In the genomic region with DNA sequence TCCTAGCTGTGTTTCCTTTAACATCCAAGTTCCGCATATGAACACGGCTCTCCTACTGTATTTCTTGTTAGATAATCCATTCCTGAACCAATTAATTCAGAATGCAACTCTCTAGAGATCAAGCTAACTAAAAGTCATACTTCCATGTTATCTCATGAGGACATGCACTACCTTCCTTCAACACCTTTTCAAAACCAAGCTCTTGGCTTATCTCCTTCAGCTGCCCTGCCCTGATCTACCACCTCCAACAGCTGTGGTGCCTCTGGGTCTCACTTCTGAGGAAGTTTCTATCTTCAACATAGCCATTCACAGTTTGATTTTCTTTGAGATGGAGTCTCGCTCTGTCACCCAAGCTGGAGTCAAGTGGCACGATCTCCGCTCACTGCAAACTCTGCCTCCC, we compare ENCODE assay signal across 1 cellular context.
TF ChIP-seq lines count a peak whose summit lies in the region.

No MANE protein-coding gene starts in this region.

TF ChIP-seq in K562, 482 proteins besides CTCF, POLR2A, EP300 and RAD21 (continued from another document):
- TF ChIP-seq, protein P1, sequence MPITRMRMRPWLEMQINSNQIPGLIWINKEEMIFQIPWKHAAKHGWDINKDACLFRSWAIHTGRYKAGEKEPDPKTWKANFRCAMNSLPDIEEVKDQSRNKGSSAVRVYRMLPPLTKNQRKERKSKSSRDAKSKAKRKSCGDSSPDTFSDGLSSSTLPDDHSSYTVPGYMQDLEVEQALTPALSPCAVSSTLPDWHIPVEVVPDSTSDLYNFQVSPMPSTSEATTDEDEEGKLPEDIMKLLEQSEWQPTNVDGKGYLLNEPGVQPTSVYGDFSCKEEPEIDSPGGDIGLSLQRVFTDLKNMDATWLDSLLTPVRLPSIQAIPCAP (CRISPR knock-in tag; IDR thresholded peaks at IDR 0.05; ENCODE audit: borderline replicate concordance) = no peak
- no peak for TF ChIP-seq ZNF551 (CRISPR knock-in tag; IDR thresholded peaks at IDR 0.05)
- no peak for TF ChIP-seq IRF2 (CRISPR knock-in tag; IDR thresholded peaks at IDR 0.05)
- 0 out of 2 replicates have a peak, but pooled peaks have one; percentile 24 for TF ChIP-seq PML (IDR thresholded peaks at IDR 0.05; ENCODE audit: low read length)
- TF ChIP-seq, protein P2, sequence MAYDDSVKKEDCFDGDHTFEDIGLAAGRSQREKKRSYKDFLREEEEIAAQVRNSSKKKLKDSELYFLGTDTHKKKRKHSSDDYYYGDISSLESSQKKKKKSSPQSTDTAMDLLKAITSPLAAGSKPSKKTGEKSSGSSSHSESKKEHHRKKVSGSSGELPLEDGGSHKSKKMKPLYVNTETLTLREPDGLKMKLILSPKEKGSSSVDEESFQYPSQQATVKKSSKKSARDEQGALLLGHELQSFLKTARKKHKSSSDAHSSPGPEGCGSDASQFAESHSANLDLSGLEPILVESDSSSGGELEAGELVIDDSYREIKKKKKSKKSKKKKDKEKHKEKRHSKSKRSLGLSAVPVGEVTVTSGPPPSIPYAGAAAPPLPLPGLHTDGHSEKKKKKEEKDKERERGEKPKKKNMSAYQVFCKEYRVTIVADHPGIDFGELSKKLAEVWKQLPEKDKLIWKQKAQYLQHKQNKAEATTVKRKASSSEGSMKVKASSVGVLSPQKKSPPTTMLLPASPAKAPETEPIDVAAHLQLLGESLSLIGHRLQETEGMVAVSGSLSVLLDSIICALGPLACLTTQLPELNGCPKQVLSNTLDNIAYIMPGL (CRISPR knock-in tag; IDR thresholded peaks at IDR 0.05) = no peak
- TF ChIP-seq BDP1 (IDR thresholded peaks at IDR 0.05; ENCODE audit: insufficient read depth, insufficient read length) = no peak
- TF ChIP-seq, protein P3, sequence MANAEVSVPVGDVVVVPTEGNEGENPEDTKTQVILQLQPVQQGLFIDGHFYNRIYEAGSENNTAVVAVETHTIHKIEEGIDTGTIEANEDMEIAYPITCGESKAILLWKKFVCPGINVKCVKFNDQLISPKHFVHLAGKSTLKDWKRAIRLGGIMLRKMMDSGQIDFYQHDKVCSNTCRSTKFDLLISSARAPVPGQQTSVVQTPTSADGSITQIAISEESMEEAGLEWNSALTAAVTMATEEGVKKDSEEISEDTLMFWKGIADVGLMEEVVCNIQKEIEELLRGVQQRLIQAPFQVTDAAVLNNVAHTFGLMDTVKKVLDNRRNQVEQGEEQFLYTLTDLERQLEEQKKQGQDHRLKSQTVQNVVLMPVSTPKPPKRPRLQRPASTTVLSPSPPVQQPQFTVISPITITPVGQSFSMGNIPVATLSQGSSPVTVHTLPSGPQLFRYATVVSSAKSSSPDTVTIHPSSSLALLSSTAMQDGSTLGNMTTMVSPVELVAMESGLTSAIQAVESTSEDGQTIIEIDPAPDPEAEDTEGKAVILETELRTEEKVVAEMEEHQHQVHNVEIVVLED (CRISPR knock-in tag; IDR thresholded peaks at IDR 0.05) = no peak
- TF ChIP-seq ZNF75A (CRISPR knock-in tag; IDR thresholded peaks at IDR 0.05) = no peak
- peak; percentile 76 for TF ChIP-seq TEAD4 (IDR thresholded peaks at IDR 0.05; ENCODE audit: low read length)
- no peak for TF ChIP-seq TEAD4 (CRISPR knock-in tag; IDR thresholded peaks at IDR 0.05; ENCODE audit: borderline replicate concordance)
- TF ChIP-seq NFYB (IDR thresholded peaks at IDR 0.05; ENCODE audit: extremely low read depth, insufficient read length) = no peak
- no peak for TF ChIP-seq ARNT (IDR thresholded peaks at IDR 0.05)
- TF ChIP-seq, protein P4, sequence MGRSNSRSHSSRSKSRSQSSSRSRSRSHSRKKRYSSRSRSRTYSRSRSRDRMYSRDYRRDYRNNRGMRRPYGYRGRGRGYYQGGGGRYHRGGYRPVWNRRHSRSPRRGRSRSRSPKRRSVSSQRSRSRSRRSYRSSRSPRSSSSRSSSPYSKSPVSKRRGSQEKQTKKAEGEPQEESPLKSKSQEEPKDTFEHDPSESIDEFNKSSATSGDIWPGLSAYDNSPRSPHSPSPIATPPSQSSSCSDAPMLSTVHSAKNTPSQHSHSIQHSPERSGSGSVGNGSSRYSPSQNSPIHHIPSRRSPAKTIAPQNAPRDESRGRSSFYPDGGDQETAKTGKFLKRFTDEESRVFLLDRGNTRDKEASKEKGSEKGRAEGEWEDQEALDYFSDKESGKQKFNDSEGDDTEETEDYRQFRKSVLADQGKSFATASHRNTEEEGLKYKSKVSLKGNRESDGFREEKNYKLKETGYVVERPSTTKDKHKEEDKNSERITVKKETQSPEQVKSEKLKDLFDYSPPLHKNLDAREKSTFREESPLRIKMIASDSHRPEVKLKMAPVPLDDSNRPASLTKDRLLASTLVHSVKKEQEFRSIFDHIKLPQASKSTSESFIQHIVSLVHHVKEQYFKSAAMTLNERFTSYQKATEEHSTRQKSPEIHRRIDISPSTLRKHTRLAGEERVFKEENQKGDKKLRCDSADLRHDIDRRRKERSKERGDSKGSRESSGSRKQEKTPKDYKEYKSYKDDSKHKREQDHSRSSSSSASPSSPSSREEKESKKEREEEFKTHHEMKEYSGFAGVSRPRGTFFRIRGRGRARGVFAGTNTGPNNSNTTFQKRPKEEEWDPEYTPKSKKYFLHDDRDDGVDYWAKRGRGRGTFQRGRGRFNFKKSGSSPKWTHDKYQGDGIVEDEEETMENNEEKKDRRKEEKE (IDR thresholded peaks at IDR 0.05; ENCODE audit: borderline replicate concordance in 1 of 2, control insufficient read depth in 1 of 2, low read depth in 2 of 2, low read length in 1 of 2) = no peak
- TF ChIP-seq PRPF4 (IDR thresholded peaks at IDR 0.05; ENCODE audit: insufficient read depth, low read depth, low read length, poor library complexity, severe bottlenecking) = no peak
- TF ChIP-seq ZNF41 (CRISPR knock-in tag; conservative IDR thresholded peaks at IDR 0.05) = no peak
- TF ChIP-seq, protein P5, sequence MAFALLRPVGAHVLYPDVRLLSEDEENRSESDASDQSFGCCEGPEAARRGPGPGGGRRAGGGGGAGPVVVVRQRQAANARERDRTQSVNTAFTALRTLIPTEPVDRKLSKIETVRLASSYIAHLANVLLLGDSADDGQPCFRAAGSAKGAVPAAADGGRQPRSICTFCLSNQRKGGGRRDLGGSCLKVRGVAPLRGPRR (CRISPR knock-in tag; IDR thresholded peaks at IDR 0.05) = no peak
- TF ChIP-seq CTBP1 (IDR thresholded peaks at IDR 0.05; ENCODE audit: borderline replicate concordance) = no peak
- no peak for TF ChIP-seq BRD4 (IDR thresholded peaks at IDR 0.05)
- no peak for TF ChIP-seq KLF13 (tag; IDR thresholded peaks at IDR 0.05; ENCODE audit: borderline replicate concordance, low read depth)
- peak; percentile 85 for TF ChIP-seq CBFA2T3 (IDR thresholded peaks at IDR 0.05)
- no peak for TF ChIP-seq MYC (IDR thresholded peaks at IDR 0.05; ENCODE audit: low read depth, low read length)
- TF ChIP-seq MYC (CRISPR knock-in tag; IDR thresholded peaks at IDR 0.05; ENCODE audit: borderline replicate concordance, low read depth) = no peak
- TF ChIP-seq, protein P6, sequence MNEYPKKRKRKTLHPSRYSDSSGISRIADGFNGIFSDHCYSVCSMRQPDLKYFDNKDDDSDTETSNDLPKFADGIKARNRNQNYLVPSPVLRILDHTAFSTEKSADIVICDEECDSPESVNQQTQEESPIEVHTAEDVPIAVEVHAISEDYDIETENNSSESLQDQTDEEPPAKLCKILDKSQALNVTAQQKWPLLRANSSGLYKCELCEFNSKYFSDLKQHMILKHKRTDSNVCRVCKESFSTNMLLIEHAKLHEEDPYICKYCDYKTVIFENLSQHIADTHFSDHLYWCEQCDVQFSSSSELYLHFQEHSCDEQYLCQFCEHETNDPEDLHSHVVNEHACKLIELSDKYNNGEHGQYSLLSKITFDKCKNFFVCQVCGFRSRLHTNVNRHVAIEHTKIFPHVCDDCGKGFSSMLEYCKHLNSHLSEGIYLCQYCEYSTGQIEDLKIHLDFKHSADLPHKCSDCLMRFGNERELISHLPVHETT (CRISPR knock-in tag; conservative IDR thresholded peaks at IDR 0.05 in 1 of 2, IDR thresholded peaks at IDR 0.05 in 1 of 2) = no peak
- TF ChIP-seq HLTF (IDR thresholded peaks at IDR 0.05) = no peak
- TF ChIP-seq, protein P7, sequence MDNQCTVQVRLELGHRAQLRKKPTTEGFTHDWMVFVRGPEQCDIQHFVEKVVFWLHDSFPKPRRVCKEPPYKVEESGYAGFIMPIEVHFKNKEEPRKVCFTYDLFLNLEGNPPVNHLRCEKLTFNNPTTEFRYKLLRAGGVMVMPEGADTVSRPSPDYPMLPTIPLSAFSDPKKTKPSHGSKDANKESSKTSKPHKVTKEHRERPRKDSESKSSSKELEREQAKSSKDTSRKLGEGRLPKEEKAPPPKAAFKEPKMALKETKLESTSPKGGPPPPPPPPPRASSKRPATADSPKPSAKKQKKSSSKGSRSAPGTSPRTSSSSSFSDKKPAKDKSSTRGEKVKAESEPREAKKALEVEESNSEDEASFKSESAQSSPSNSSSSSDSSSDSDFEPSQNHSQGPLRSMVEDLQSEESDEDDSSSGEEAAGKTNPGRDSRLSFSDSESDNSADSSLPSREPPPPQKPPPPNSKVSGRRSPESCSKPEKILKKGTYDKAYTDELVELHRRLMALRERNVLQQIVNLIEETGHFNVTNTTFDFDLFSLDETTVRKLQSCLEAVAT (IDR thresholded peaks at IDR 0.05) = no peak
- TF ChIP-seq TEAD1 (CRISPR knock-in tag; IDR thresholded peaks at IDR 0.05) = no peak
- TF ChIP-seq, protein P8, sequence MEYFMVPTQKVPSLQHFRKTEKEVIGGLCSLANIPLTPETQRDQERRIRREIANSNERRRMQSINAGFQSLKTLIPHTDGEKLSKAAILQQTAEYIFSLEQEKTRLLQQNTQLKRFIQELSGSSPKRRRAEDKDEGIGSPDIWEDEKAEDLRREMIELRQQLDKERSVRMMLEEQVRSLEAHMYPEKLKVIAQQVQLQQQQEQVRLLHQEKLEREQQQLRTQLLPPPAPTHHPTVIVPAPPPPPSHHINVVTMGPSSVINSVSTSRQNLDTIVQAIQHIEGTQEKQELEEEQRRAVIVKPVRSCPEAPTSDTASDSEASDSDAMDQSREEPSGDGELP (CRISPR knock-in tag; IDR thresholded peaks at IDR 0.05; ENCODE audit: borderline replicate concordance) = peak; percentile 45
- TF ChIP-seq ZNF699 (CRISPR knock-in tag; IDR thresholded peaks at IDR 0.05; ENCODE audit: insufficient replicate concordance) = no peak
- peak; percentile 60 for TF ChIP-seq NCOR1 (IDR thresholded peaks at IDR 0.05)
- TF ChIP-seq ZNF232 (CRISPR knock-in tag; IDR thresholded peaks at IDR 0.05) = no peak
- peak; percentile 76 for TF ChIP-seq CBFA2T2 (conservative IDR thresholded peaks at IDR 0.05)
- TF ChIP-seq, protein P9, sequence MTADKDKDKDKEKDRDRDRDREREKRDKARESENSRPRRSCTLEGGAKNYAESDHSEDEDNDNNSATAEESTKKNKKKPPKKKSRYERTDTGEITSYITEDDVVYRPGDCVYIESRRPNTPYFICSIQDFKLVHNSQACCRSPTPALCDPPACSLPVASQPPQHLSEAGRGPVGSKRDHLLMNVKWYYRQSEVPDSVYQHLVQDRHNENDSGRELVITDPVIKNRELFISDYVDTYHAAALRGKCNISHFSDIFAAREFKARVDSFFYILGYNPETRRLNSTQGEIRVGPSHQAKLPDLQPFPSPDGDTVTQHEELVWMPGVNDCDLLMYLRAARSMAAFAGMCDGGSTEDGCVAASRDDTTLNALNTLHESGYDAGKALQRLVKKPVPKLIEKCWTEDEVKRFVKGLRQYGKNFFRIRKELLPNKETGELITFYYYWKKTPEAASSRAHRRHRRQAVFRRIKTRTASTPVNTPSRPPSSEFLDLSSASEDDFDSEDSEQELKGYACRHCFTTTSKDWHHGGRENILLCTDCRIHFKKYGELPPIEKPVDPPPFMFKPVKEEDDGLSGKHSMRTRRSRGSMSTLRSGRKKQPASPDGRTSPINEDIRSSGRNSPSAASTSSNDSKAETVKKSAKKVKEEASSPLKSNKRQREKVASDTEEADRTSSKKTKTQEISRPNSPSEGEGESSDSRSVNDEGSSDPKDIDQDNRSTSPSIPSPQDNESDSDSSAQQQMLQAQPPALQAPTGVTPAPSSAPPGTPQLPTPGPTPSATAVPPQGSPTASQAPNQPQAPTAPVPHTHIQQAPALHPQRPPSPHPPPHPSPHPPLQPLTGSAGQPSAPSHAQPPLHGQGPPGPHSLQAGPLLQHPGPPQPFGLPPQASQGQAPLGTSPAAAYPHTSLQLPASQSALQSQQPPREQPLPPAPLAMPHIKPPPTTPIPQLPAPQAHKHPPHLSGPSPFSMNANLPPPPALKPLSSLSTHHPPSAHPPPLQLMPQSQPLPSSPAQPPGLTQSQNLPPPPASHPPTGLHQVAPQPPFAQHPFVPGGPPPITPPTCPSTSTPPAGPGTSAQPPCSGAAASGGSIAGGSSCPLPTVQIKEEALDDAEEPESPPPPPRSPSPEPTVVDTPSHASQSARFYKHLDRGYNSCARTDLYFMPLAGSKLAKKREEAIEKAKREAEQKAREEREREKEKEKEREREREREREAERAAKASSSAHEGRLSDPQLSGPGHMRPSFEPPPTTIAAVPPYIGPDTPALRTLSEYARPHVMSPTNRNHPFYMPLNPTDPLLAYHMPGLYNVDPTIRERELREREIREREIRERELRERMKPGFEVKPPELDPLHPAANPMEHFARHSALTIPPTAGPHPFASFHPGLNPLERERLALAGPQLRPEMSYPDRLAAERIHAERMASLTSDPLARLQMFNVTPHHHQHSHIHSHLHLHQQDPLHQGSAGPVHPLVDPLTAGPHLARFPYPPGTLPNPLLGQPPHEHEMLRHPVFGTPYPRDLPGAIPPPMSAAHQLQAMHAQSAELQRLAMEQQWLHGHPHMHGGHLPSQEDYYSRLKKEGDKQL (CRISPR knock-in tag; IDR thresholded peaks at IDR 0.05; ENCODE audit: borderline replicate concordance) = no peak
- TF ChIP-seq, protein P10, sequence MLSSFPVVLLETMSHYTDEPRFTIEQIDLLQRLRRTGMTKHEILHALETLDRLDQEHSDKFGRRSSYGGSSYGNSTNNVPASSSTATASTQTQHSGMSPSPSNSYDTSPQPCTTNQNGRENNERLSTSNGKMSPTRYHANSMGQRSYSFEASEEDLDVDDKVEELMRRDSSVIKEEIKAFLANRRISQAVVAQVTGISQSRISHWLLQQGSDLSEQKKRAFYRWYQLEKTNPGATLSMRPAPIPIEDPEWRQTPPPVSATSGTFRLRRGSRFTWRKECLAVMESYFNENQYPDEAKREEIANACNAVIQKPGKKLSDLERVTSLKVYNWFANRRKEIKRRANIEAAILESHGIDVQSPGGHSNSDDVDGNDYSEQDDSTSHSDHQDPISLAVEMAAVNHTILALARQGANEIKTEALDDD (IDR thresholded peaks at IDR 0.05) = no peak
- peak; percentile 85 for TF ChIP-seq ARID1B (IDR thresholded peaks at IDR 0.05)
- peak; percentile 68 for TF ChIP-seq MTA2 (IDR thresholded peaks at IDR 0.05; ENCODE audit: low read depth)
- TF ChIP-seq SMAD4 (CRISPR knock-in tag; conservative IDR thresholded peaks at IDR 0.05) = 0 out of 2 replicates have a peak, but pooled peaks have one; percentile 31
- no peak for TF ChIP-seq SAP30 (IDR thresholded peaks at IDR 0.05; ENCODE audit: borderline replicate concordance, insufficient read depth, low read depth, low read length, poor library complexity, severe bottlenecking)
TF ChIP-seq in K562: peak in this region for 18.
